ENCODE assay signal across 8 cellular contexts in genomic region chr13:46655727-46656180, GRCh38.
DNase-seq lines count a peak whose midpoint lies in the region; ATAC-seq and TF ChIP-seq lines count a peak whose summit lies in the region.

No MANE protein-coding gene starts in this region.

- H3K4me1 ChIP-seq in left ventricle myocardium inferior (peaks cover 60% of the 10 kb centered on the region), parathyroid adenoma (peaks cover 3% of the 10 kb centered on the region)

- H3K9me3 Mint-ChIP-seq in CD14-positive monocyte (peaks cover 0 to 3% (median 0%) of the 10 kb centered on the region in 7 donors), T-cell (no peaks in the 10 kb centered on the region)

- H3K27me3 ChIP-seq in left ventricle myocardium inferior (ENCODE audit: low read depth) (no peaks in the 10 kb centered on the region), parathyroid adenoma (ENCODE audit: control insufficient read depth, insufficient read depth, low read length) (no peaks in the 10 kb centered on the region)

- H3K27ac ChIP-seq in left ventricle myocardium inferior (replicated peaks) (peak overlapping the region; percentile 86), parathyroid adenoma (peak overlapping the region; percentile 54)

- H3K4me3 ChIP-seq in left ventricle myocardium inferior, result peak overlapping the region; percentile 37
- no peak overlapping the region for H3K4me3 ChIP-seq in parathyroid adenoma (ENCODE audit: low read depth, low read length)

- intact Hi-C loops in CD14-positive monocyte (cut with micrococcal nuclease), result no loop called here
- intact Hi-C loops in left ventricle myocardium inferior (cut with micrococcal nuclease), result no loop called here
- intact Hi-C loops in head of caudate nucleus (cut with DNase I), result no loop called here

- H3K4me3 Mint-ChIP-seq in CD14-positive monocyte (peak overlapping the region; percentile 35 to 49), T-cell (peak overlapping the region in 2 of 3 donors; percentile 9 to 50)

- H3K36me3 Mint-ChIP-seq in CD14-positive monocyte (peaks cover 8 to 14% of the 10 kb centered on the region in 2 donors), T-cell (peaks cover 24% of the 10 kb centered on the region)

- H3K9me3 ChIP-seq in left ventricle myocardium inferior (replicated peaks) (no peaks in the 10 kb centered on the region), parathyroid adenoma (ENCODE audit: control insufficient read depth, low read length) (no peaks in the 10 kb centered on the region)

- POLR2A ChIA-PET in T-cell (lab: Charles Lee), result interaction anchor here in 1 of 2 donors (0.6 kb wide), 1 partner anchor 10 kb away, joined by 3 read pairs; no protein-coding TSS in a partner anchor

- peak overlapping the region in 4 of 7 donors; percentile 33 to 74 (median 55) for H3K27ac Mint-ChIP-seq in CD14-positive monocyte
- H3K27ac Mint-ChIP-seq in T-cell, result peak overlapping the region; percentile 69 to 84

- H3K4me1 Mint-ChIP-seq in CD14-positive monocyte, result peaks cover 28% of the 10 kb centered on the region
- H3K4me1 Mint-ChIP-seq in T-cell, result peaks cover 37 to 42% (median 39%) of the 10 kb centered on the region in 3 donors

- no peak overlapping the region for H3K9ac ChIP-seq in parathyroid adenoma

- CTCF ChIA-PET in T-cell (lab: Charles Lee), result no interaction called here

- no peak overlapping the region for H3K4me2 ChIP-seq in parathyroid adenoma (ENCODE audit: low read length)

- peaks cover 2% of the 10 kb centered on the region for H3K79me2 ChIP-seq in parathyroid adenoma

- ATAC-seq in T-cell (replicated peaks in 1 of 4), result peak in 1 of 4 experiments; percentile 46
- no peak for ATAC-seq in HG03342 (IDR thresholded peaks at IDR 0.05; ENCODE audit: unreplicated experiment)

- H3K36me3 ChIP-seq in left ventricle myocardium inferior (peaks cover 5% of the 10 kb centered on the region), parathyroid adenoma (ENCODE audit: control insufficient read depth, insufficient read depth, low read length) (no peaks in the 10 kb centered on the region)

- DNase-seq in CD14-positive monocyte (ENCODE audit: low spot score) (no peak), T-cell (no peak), left ventricle myocardium inferior (no peak), head of caudate nucleus (no peak), NCI-H2029 (lab: John Stamatoyannopoulos, UW) (no peak), NOMO-1 treated with DMSO at 0.1 percent for 48 hours (lab: John Stamatoyannopoulos, UW; ENCODE audit: unreplicated experiment) (no peak)

- TF ChIP-seq CTCF in CD14-positive monocyte (IDR thresholded peaks at IDR 0.05) (no peak), left ventricle myocardium inferior (IDR thresholded peaks at IDR 0.05; ENCODE audit: borderline replicate concordance) (no peak), parathyroid adenoma (IDR thresholded peaks at IDR 0.05) (no peak)

- H3K27me3 Mint-ChIP-seq in CD14-positive monocyte (ENCODE audit: low read depth in 3 of 3) (no peaks in the 10 kb centered on the region), T-cell (no peaks in the 10 kb centered on the region)

- no peak overlapping the region for H2AFZ ChIP-seq in parathyroid adenoma
